In genomic region chr14:89378119-89378518, GRCh38 we compare ENCODE assay signal across 8 cellular contexts. TPM values are rescaled to one million over a fixed set of nuclear protein-coding genes. Genes with fewer than 3 reads are reported as not detected.
A peak's percentile ranks its signal among the peaks of the same experiment; 100 is the strongest.
DNase-seq lines count a peak whose midpoint lies in the region; ATAC-seq, FAIRE-seq and TF ChIP-seq lines count a peak whose summit lies in the region.

No MANE protein-coding gene starts in this region.

- no peak overlapping the region for H3K27ac ChIP-seq in HepG2 (ENCODE audit: extremely low read length, insufficient read depth, low read length)
- H3K27ac ChIP-seq in thyroid gland: no peak overlapping the region

- in situ Hi-C loops in HepG2 (cut with HindIII; ENCODE audit: extremely low pct_ligation_motif_present, low pct_unique_long_range_greater_than_20kb): no loop called here

- CTCF ChIA-PET in GM10248 (lab: Yijun Ruan, JAX) (interaction anchor here (1.0 kb wide), 1 partner anchor 9 kb away, joined by 3 read pairs; no protein-coding TSS in a partner anchor), HepG2 (lab: Yijun Ruan, JAX; ENCODE audit: low intra/inter-chr PET ratio, low total read pairs) (no interaction called here)

- H3K36me3 ChIP-seq in HepG2 (replicated peaks in 1 of 2; ENCODE audit: control insufficient read depth in 1 of 2, insufficient read depth in 2 of 2, low read length in 2 of 2): peaks cover 7 to 41% of the 10 kb centered on the region in 2 experiments
- no peaks in the 10 kb centered on the region for H3K36me3 ChIP-seq in thyroid gland

- intact Hi-C loops in HepG2 (cut with micrococcal nuclease; ENCODE audit: unreplicated experiment): no loop called here
- intact Hi-C loops in thyroid gland (cut with DNase I): no loop called here

- DNase-seq in GM10248 (ENCODE audit: extremely low spot score): peak; percentile 57
- DNase-seq in activated CD8-positive, alpha-beta memory T cell treated with anti-CD3 and anti-CD28 coated beads, Interleukin-2, amount 50 U/mL, for 4 hours: peak; percentile 33
- DNase-seq in HepG2 (ENCODE audit: low spot score): no peak
- no peak for DNase-seq in iPS-NIHi11 (ENCODE audit: low spot score)
- no peak for DNase-seq in SIG-M5 treated with dmso at 0.1 percent for 504 hours (lab: John Stamatoyannopoulos, UW; ENCODE audit: unreplicated experiment)
- DNase-seq in thyroid gland: no peak

- no peak for TF ChIP-seq EP300 in HepG2 (IDR thresholded peaks at IDR 0.05; ENCODE audit: low read depth in 2 of 2, low read length in 2 of 2)
- TF ChIP-seq EP300 in HepG2 (CRISPR knock-in tag; IDR thresholded peaks at IDR 0.05; ENCODE audit: borderline replicate concordance): no peak

- BruUV-seq in HepG2 (replicated peaks; lab: Mats Ljungman, UMichigan): no TSS peak

- H3K9me3 ChIP-seq in HepG2 (ENCODE audit: low read length) (no peaks in the 10 kb centered on the region), thyroid gland (no peaks in the 10 kb centered on the region)

- H3K27me3 ChIP-seq in HepG2 (ENCODE audit: control insufficient read depth in 1 of 2, insufficient read depth in 2 of 2, low read length in 2 of 2) (no peaks in the 10 kb centered on the region), thyroid gland (no peaks in the 10 kb centered on the region)

- FAIRE-seq in HepG2 (lab: Jason Lieb, UNC): no peak

- ATAC-seq in HG02588 (IDR thresholded peaks at IDR 0.05; ENCODE audit: unreplicated experiment): peak; percentile 79
- no peak for ATAC-seq in HepG2
- ATAC-seq in GM21515 (IDR thresholded peaks at IDR 0.05; ENCODE audit: unreplicated experiment): no peak

- TF ChIP-seq CTCF in GM10248 (IDR thresholded peaks at IDR 0.05; ENCODE audit: control extremely low read depth, extremely low read depth, low read depth, missing control alignments) (no peak), HepG2 (CRISPR knock-in tag; IDR thresholded peaks at IDR 0.05) (no peak), thyroid gland (IDR thresholded peaks at IDR 0.05) (no peak)

- WGBS in HepG2 (ENCODE audit: low lambda C conversion rate): 93% methylated on average over 5 of the region's 5 CpGs
- WGBS in thyroid gland, 2 donors: 73% methylated on average over 5 of the region's 5 CpGs

- no peak overlapping the region for H2AFZ ChIP-seq in HepG2 (ENCODE audit: low read length)

- no peak for TF ChIP-seq POLR2A in HepG2 (IDR thresholded peaks at IDR 0.05; ENCODE audit: insufficient read depth in 1 of 2, low read depth in 2 of 2, low read length in 2 of 2)
- no peak for TF ChIP-seq POLR2A in thyroid gland (IDR thresholded peaks at IDR 0.05)

- peaks cover 92% of the 10 kb centered on the region for H3K79me2 ChIP-seq in HepG2 (ENCODE audit: insufficient read depth, low read length)

- peaks cover 63% of the 10 kb centered on the region for H3K4me1 ChIP-seq in HepG2 (ENCODE audit: insufficient read depth, low read length)
- no peaks in the 10 kb centered on the region for H3K4me1 ChIP-seq in thyroid gland

- TF ChIP-seq RAD21 in HepG2 (CRISPR knock-in tag; IDR thresholded peaks at IDR 0.05): no peak

- no peak overlapping the region for H3K9ac ChIP-seq in HepG2 (ENCODE audit: insufficient read depth, low read depth, low read length)

- no peak overlapping the region for H3K4me3 ChIP-seq in HepG2 (replicated peaks in 1 of 3; ENCODE audit: insufficient read depth in 1 of 3, low read depth in 2 of 3, low read length in 3 of 3)
- no peak overlapping the region for H3K4me3 ChIP-seq in thyroid gland (replicated peaks in 1 of 3)

- POLR2A ChIA-PET in GM10248 (lab: Yijun Ruan, JAX): no interaction called here
- POLR2A ChIA-PET in HepG2 (lab: Yijun Ruan, JAX): interaction anchor here (2.8 kb wide), 1 partner anchor 9 kb away, joined by 12 read pairs; no protein-coding TSS in a partner anchor

- peaks cover 19% of the 10 kb centered on the region for H4K20me1 ChIP-seq in HepG2 (ENCODE audit: insufficient read depth, low read length)

- H3K4me2 ChIP-seq in HepG2 (ENCODE audit: low read depth, low read length): no peak overlapping the region

TF ChIP-seq in HepG2, 621 proteins besides CTCF, POLR2A, EP300 and RAD21:
- no peak for TF ChIP-seq ZNF770 (CRISPR knock-in tag; IDR thresholded peaks at IDR 0.05)
- TF ChIP-seq ATF7 (IDR thresholded peaks at IDR 0.05): peak; percentile 18; the same call in 1 of the 2 replicates
- no peak for TF ChIP-seq ATF7 (CRISPR knock-in tag; IDR thresholded peaks at IDR 0.05)

RNA-seq across cellular contexts. Expression of gene FOXN3, which starts 38.9 kb away (rescaled TPM):
- total RNA-seq in HepG2 (2016; rRNA removed; fragmentation: Illumina TruSeq; extraction: Trizol): 32.4 and 42.4 TPM in 2 replicates
- 21.8 and 24.1 TPM in 2 replicates for total RNA-seq in HepG2 (2016; cell fraction: cytosol; rRNA removed; fragmentation: Illumina TruSeq; extraction: Trizol; ENCODE audit: low read depth)
- 31.8 and 34.4 TPM in 2 replicates for total RNA-seq in HepG2 (2016; cell fraction: insoluble cytoplasmic fraction; rRNA removed; fragmentation: Illumina TruSeq; extraction: Trizol)
- total RNA-seq in HepG2 (2016; cell fraction: membrane; rRNA removed; fragmentation: Illumina TruSeq; extraction: Trizol): 34.0 and 40.7 TPM in 2 replicates
- 56.5 and 60.0 TPM in 2 replicates for total RNA-seq in HepG2 (2016; cell fraction: nucleus; rRNA removed; fragmentation: Illumina TruSeq; extraction: Trizol)
- polyA plus RNA-seq in HepG2 (2011; rRNA removed): 64.7 and 70.2 TPM in 2 replicates
- 47.5 and 57.5 TPM in 2 replicates for polyA plus RNA-seq in HepG2 (2011; cell fraction: cytosol; rRNA removed)
- 59.1 and 68.8 TPM in 2 replicates for polyA plus RNA-seq in HepG2 (2011; cell fraction: nucleus; rRNA removed)
- 75.4 and 83.5 TPM in 2 replicates for polyA plus RNA-seq in HepG2 (2012)
- 12.3 and 14.4 TPM in 2 replicates for polyA plus RNA-seq in HepG2 (2016; cell fraction: cytosol; fragmentation: Illumina TruSeq; extraction: Trizol; ENCODE audit: low read depth)
- polyA plus RNA-seq in HepG2 (2016; cell fraction: insoluble cytoplasmic fraction; fragmentation: Illumina TruSeq; extraction: Trizol; ENCODE audit: low read depth): 34.1 and 37.2 TPM in 2 replicates
- polyA plus RNA-seq in HepG2 (2016; cell fraction: membrane; fragmentation: Illumina TruSeq; extraction: Trizol; ENCODE audit: low read depth): 22.0 and 25.1 TPM in 2 replicates
- 26.9 and 29.4 TPM in 2 replicates for polyA plus RNA-seq in HepG2 (2016; cell fraction: nucleus; fragmentation: Illumina TruSeq; extraction: Trizol; ENCODE audit: insufficient read depth, low read depth)
- 33.5 and 214 TPM in 2 replicates for polyA minus RNA-seq in HepG2 (2011; rRNA and poly(A)+ RNA removed; ENCODE audit: low replicate concordance)
- polyA minus RNA-seq in HepG2 (2011; cell fraction: cytosol; rRNA and poly(A)+ RNA removed): 84.8 and 100 TPM in 2 replicates
- 187 and 226 TPM in 2 replicates for polyA minus RNA-seq in HepG2 (2011; cell fraction: nucleus; rRNA and poly(A)+ RNA removed)
- 10 to 100 TPM; 38.7 to 70.1 (median 43.1) TPM for total RNA-seq in thyroid gland

Comparison
In these comparisons a context has a peak if more than half of its experiments do, and no peak if none do; other contexts are left out.
1. DNase-seq: peak in GM10248 (single experiment) and activated CD8-positive, alpha-beta memory T cell treated with anti-CD3 and anti-CD28 coated beads, Interleukin-2, amount 50 U/mL, for 4 hours (single experiment); none in HepG2 (single experiment), iPS-NIHi11 (single experiment), SIG-M5 treated with dmso at 0.1 percent for 504 hours (single experiment) and thyroid gland (0 of 2).